In the genomic region with DNA sequence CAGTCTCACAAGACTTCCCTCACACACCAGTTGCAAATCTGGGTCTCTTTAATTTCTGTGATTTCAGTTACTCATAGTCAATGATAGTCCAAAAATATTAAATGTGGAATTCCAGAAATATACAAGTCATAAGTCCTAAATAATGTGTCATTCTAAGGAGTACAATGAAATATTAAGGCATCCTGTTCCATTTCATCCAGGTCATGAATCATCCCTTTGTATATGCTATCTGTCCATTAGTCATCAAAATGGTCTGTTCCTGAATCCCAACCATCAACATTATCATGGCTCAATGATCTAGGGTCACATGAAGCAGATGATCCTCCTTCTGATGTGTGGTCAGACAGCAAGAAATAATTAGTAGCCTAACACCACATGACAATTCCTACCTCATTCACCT, we compare ENCODE assay signal across 6 cellular contexts.
DNase-seq lines count a peak whose midpoint lies in the region; ATAC-seq, FAIRE-seq and TF ChIP-seq lines count a peak whose summit lies in the region.
"Not testable (repeated sequence)": the region's sequence is repeated elsewhere in the genome, so short reads cannot be mapped to it uniquely, and the experiment has no call there.

No MANE protein-coding gene starts in this region.

- H4K20me1 ChIP-seq in PC-3 (ENCODE audit: low read length): not testable (repeated sequence)

- not testable (repeated sequence) for H3K36me3 ChIP-seq in PC-3 (ENCODE audit: low read depth, low read length); bronchial epithelial cell (ENCODE audit: control insufficient read depth, insufficient read depth, low read length)

- not testable (repeated sequence) for H3K27ac ChIP-seq in PC-3 (ENCODE audit: low read length)

- POLR2A ChIA-PET in PC-3 (lab: Charles Lee; ENCODE audit: unreplicated experiment): not testable (repeated sequence)

- not testable (repeated sequence) for H3K9me3 ChIP-seq in PC-3 (ENCODE audit: low read length)

- ATAC-seq in PC-3: peak; percentile 66

- H3K27me3 ChIP-seq in PC-3 (ENCODE audit: low read length); bronchial epithelial cell (ENCODE audit: control insufficient read depth, insufficient read depth, low read length): not testable (repeated sequence)

- DNase-seq in Caki2 (ENCODE audit: low read depth) (peak; percentile 15), HTR-8/SVneo (ENCODE audit: insufficient read length, low spot score) (peak; percentile 7), PC-3 (peak; percentile 51), RPMI7951 (ENCODE audit: low read depth) (peak; percentile 0), bronchial epithelial cell (ENCODE audit: low read depth) (peak; percentile 3), urothelium cell line (ENCODE audit: low spot score) (peak; percentile 6)

- not testable (repeated sequence) for H3K4me1 ChIP-seq in PC-3 (ENCODE audit: insufficient read depth, low read length)

- H2AFZ ChIP-seq in PC-3 (ENCODE audit: low read length): not testable (repeated sequence)

- H3K4me3 ChIP-seq in PC-3 (ENCODE audit: low read length); bronchial epithelial cell (ENCODE audit: low read depth, low read length): not testable (repeated sequence)

- H3K4me2 ChIP-seq in PC-3 (ENCODE audit: low read length): not testable (repeated sequence)

- intact Hi-C loops in PC-3 (cut with micrococcal nuclease): not testable (repeated sequence)

- H3K79me2 ChIP-seq in PC-3 (ENCODE audit: low read length): not testable (repeated sequence)

- not testable (repeated sequence) for H3K9ac ChIP-seq in PC-3 (ENCODE audit: low read length)

- FAIRE-seq in HTR-8/SVneo (lab: Jason Lieb, UNC) (peak; percentile 97), urothelium cell line (lab: Jason Lieb, UNC) (peak; percentile 98)
- FAIRE-seq in bronchial epithelial cell (lab: Jason Lieb, UNC): not testable (repeated sequence)

- in situ Hi-C loops in Caki2 (cut with HindIII; ENCODE audit: low pct_unique_long_range_greater_than_20kb, low sequenced_read_pairs): not testable (repeated sequence)

- TF ChIP-seq CTCF in PC-3 (conservative IDR thresholded peaks at IDR 0.05; ENCODE audit: low read depth, low read length); bronchial epithelial cell (IDR thresholded peaks at IDR 0.05; ENCODE audit: insufficient read depth, low read length, severe bottlenecking): not testable (repeated sequence)

- CTCF ChIA-PET in PC-3 (lab: Charles Lee): not testable (repeated sequence)

- H3F3A ChIP-seq in PC-3 (ENCODE audit: low read length, unreplicated experiment): not testable (repeated sequence)

- not testable (repeated sequence) for BruUV-seq in PC-3 (replicated peaks; lab: Mats Ljungman, UMichigan)

- H3K9me2 ChIP-seq in PC-3 (replicated peaks; ENCODE audit: low read length): not testable (repeated sequence)

Comparison
In these comparisons a context has a peak if more than half of its experiments do, and no peak if none do; other contexts are left out.
1. DNase-seq: peak in every context shown above with its lines; median percentile 51 in PC-3; 15 in Caki2; 7 in HTR-8/SVneo; 6 in urothelium cell line; 3 in bronchial epithelial cell; 0 in RPMI7951.